1 cellular context compared by ENCODE assay signal in genomic region chr6:7542065-7542877, GRCh38.
TF ChIP-seq lines count a peak whose summit lies in the region.

No MANE protein-coding gene starts in this region.

TF ChIP-seq in HepG2, 621 proteins besides CTCF, POLR2A, EP300 and RAD21 (continued from another document and continues in another):
- TF ChIP-seq NCOA1 (CRISPR knock-in tag; IDR thresholded peaks at IDR 0.05) = no peak
- no peak for TF ChIP-seq ZNF609 (CRISPR knock-in tag; IDR thresholded peaks at IDR 0.05; ENCODE audit: borderline replicate concordance)
- no peak for TF ChIP-seq ISX (CRISPR knock-in tag; conservative IDR thresholded peaks at IDR 0.05)
- TF ChIP-seq MTA1 (CRISPR knock-in tag; IDR thresholded peaks at IDR 0.05; ENCODE audit: borderline replicate concordance) = no peak
- no peak for TF ChIP-seq ZNF724P (CRISPR knock-in tag; IDR thresholded peaks at IDR 0.05; ENCODE audit: borderline replicate concordance)
- no peak for TF ChIP-seq CHD4 (IDR thresholded peaks at IDR 0.05; ENCODE audit: borderline replicate concordance, low read length)
- no peak for TF ChIP-seq WIZ (CRISPR knock-in tag; IDR thresholded peaks at IDR 0.05)
- TF ChIP-seq ZFP36L2 (CRISPR knock-in tag; IDR thresholded peaks at IDR 0.05) = no peak
- peak; percentile 32; the same call in 1 of the 2 replicates for TF ChIP-seq ATF7-NPFF (CRISPR knock-in tag; IDR thresholded peaks at IDR 0.05; ENCODE audit: low read depth)
- no peak for TF ChIP-seq TGIF2 (CRISPR knock-in tag; IDR thresholded peaks at IDR 0.05)
- TF ChIP-seq ZNF160 (CRISPR knock-in tag; IDR thresholded peaks at IDR 0.05) = no peak
- TF ChIP-seq ARID5B (CRISPR knock-in tag; IDR thresholded peaks at IDR 0.05) = no peak
- TF ChIP-seq HDAC2 (CRISPR knock-in tag; IDR thresholded peaks at IDR 0.05) = no peak
- no peak for TF ChIP-seq ZNF737 (CRISPR knock-in tag; IDR thresholded peaks at IDR 0.05; ENCODE audit: borderline replicate concordance)
- TF ChIP-seq SRF (IDR thresholded peaks at IDR 0.05; ENCODE audit: low read depth, low read length) = no peak
- TF ChIP-seq RNF219 (CRISPR knock-in tag; IDR thresholded peaks at IDR 0.05) = no peak
- no peak for TF ChIP-seq KLF15 (CRISPR knock-in tag; IDR thresholded peaks at IDR 0.05; ENCODE audit: borderline replicate concordance)
- TF ChIP-seq ZNF138 (CRISPR knock-in tag; IDR thresholded peaks at IDR 0.05; ENCODE audit: low read depth) = peak; percentile 72
- TF ChIP-seq YEATS2 (CRISPR knock-in tag; IDR thresholded peaks at IDR 0.05; ENCODE audit: borderline replicate concordance) = no peak
- TF ChIP-seq ZNF570 (CRISPR knock-in tag; IDR thresholded peaks at IDR 0.05; ENCODE audit: borderline replicate concordance) = no peak
- TF ChIP-seq IKZF1 (IDR thresholded peaks at IDR 0.05) = no peak
- peak; percentile 10; the same call in 1 of the 2 replicates for TF ChIP-seq KAT8 (CRISPR knock-in tag; IDR thresholded peaks at IDR 0.05)
- no peak for TF ChIP-seq AKNA (CRISPR knock-in tag; IDR thresholded peaks at IDR 0.05; ENCODE audit: borderline replicate concordance)
- no peak for TF ChIP-seq AHDC1 (CRISPR knock-in tag; IDR thresholded peaks at IDR 0.05; ENCODE audit: borderline replicate concordance)
- TF ChIP-seq ZNF251 (CRISPR knock-in tag; IDR thresholded peaks at IDR 0.05) = no peak
- no peak for TF ChIP-seq IRX3 (CRISPR knock-in tag; IDR thresholded peaks at IDR 0.05; ENCODE audit: borderline replicate concordance, low read depth)
- TF ChIP-seq HNF1B (CRISPR knock-in tag; IDR thresholded peaks at IDR 0.05) = peak; percentile 37; the same call in 1 of the 2 replicates
- no peak; the same call in 1 of the 2 replicates for TF ChIP-seq MAF1 (CRISPR knock-in tag; IDR thresholded peaks at IDR 0.05; ENCODE audit: borderline replicate concordance)
